Comparison of ENCODE assay signal across 26 cellular contexts in genomic region chr9:88342246-88342645, GRCh38. TPM values are rescaled to one million over a fixed set of nuclear protein-coding genes. Genes with fewer than 3 reads are reported as not detected.
DNase-seq lines count a peak whose midpoint lies in the region; ATAC-seq and TF ChIP-seq lines count a peak whose summit lies in the region.
"Had no signal": no experiment of that assay in that cellular context is flagged by ENCODE, and none has a peak within 500 bp of the region (broad histone marks: within the 10 kb centered on the region; RNA-seq: fewer than 3 reads in every experiment).

No MANE protein-coding gene starts in this region.

- ATAC-seq in left lobe of liver (no peak), HG03432 (IDR thresholded peaks at IDR 0.05; ENCODE audit: unreplicated experiment) (no peak), HG03521 (IDR thresholded peaks at IDR 0.05; ENCODE audit: unreplicated experiment) (no peak)
- ATAC-seq: HCT116, K562, PC-3, right cardiac atrium, upper lobe of right lung had no signal

- in situ Hi-C loops in astrocyte of the cerebellum (cut with HindIII; ENCODE audit: low sequenced_read_pairs), result no loop called here

- H2AFZ ChIP-seq in hepatocyte, result no peak overlapping the region

- no peak overlapping the region for H3K4me3 ChIP-seq in A673 (ENCODE audit: low read depth, low read length, poor library complexity, severe bottlenecking)
- no peak overlapping the region for H3K4me3 ChIP-seq in astrocyte of the cerebellum (ENCODE audit: low read depth, low read length)
- H3K4me3 ChIP-seq in hepatocyte, result no peak overlapping the region
- H3K4me3 ChIP-seq: K562, SJCRH30, upper lobe of right lung had no signal

- intact Hi-C loops in A673 (cut with micrococcal nuclease; ENCODE audit: unreplicated experiment), result no loop called here

- DNase-seq in A673 (ENCODE audit: low spot score), result peak; percentile 13
- peak; percentile 21 for DNase-seq in GM03348 (ENCODE audit: low spot score)
- peak; percentile 45 for DNase-seq in astrocyte of the cerebellum (ENCODE audit: low read depth)
- DNase-seq in hepatocyte (ENCODE audit: low spot score), result no peak
- DNase-seq in left lobe of liver (ENCODE audit: low spot score), result no peak
- no peak for DNase-seq in putamen (ENCODE audit: low spot score)
- DNase-seq: activated CD4-positive, alpha-beta T cell treated with anti-CD3 and anti-CD28 coated beads for 4 hours; activated naive CD4-positive, alpha-beta T cell treated with anti-CD3 and anti-CD28 coated beads for 36 hours; activated T-cell treated with anti-CD3 and anti-CD28 coated beads, Interleukin-2, amount 50 U/mL, for 48 hours; C1 segment of cervical spinal cord; effector memory CD4-positive, alpha-beta T cell; kidney glomerular epithelial cell; MV-4-11; naive B cell; NCI-H2029; NCI-H345; occipital lobe; PC-3; right cardiac atrium; SJCRH30; T-helper 1 cell; upper lobe of right lung had no signal

- H3K79me2 ChIP-seq in hepatocyte, result no peaks in the 10 kb centered on the region

- POLR2A ChIA-PET in A673 (lab: Charles Lee; ENCODE audit: low non-redundant PET), result no interaction called here

- TF ChIP-seq CTCF in A673 (conservative IDR thresholded peaks at IDR 0.05; ENCODE audit: low read depth, low read length), result no peak
- TF ChIP-seq CTCF in astrocyte of the cerebellum (IDR thresholded peaks at IDR 0.05; ENCODE audit: low read depth, low read length, missing control alignments), result no peak
- no peak for TF ChIP-seq CTCF in hepatocyte (IDR thresholded peaks at IDR 0.05; ENCODE audit: poor library complexity)

- H3K9me3 ChIP-seq in A673 (ENCODE audit: low read depth, low read length, poor library complexity, severe bottlenecking) (no peaks in the 10 kb centered on the region), hepatocyte (ENCODE audit: low read depth) (no peaks in the 10 kb centered on the region)
- H3K9me3 ChIP-seq: SJCRH30, upper lobe of right lung had no signal

- WGBS in hepatocyte (ENCODE audit: low lambda C conversion rate, missing lambda C conversion rate), result 75% methylated on average over 2 of the region's 2 CpGs

- no peaks in the 10 kb centered on the region for H4K20me1 ChIP-seq in hepatocyte (ENCODE audit: insufficient read depth, poor library complexity, severe bottlenecking)

- CTCF ChIA-PET in A673 (lab: Charles Lee), result no interaction called here

- no peak overlapping the region for H3K4me2 ChIP-seq in hepatocyte

- no peak overlapping the region for H3K27ac ChIP-seq in A673 (ENCODE audit: low read depth, low read length, poor library complexity, severe bottlenecking)
- peak overlapping the region; percentile 47 for H3K27ac ChIP-seq in hepatocyte
- H3K27ac ChIP-seq: SJCRH30, upper lobe of right lung had no signal

- H3K36me3 ChIP-seq in A673 (ENCODE audit: insufficient read depth, low read length, poor library complexity, severe bottlenecking), result no peaks in the 10 kb centered on the region
- H3K36me3 ChIP-seq in hepatocyte (replicated peaks; ENCODE audit: insufficient read depth, low read depth), result no peaks in the 10 kb centered on the region
- H3K36me3 ChIP-seq: SJCRH30, upper lobe of right lung had no signal

- H3K9me2 ChIP-seq in hepatocyte (replicated peaks; ENCODE audit: insufficient read depth), result no peaks in the 10 kb centered on the region

- no peaks in the 10 kb centered on the region for H3K4me1 ChIP-seq in A673 (ENCODE audit: insufficient read depth, low read length, poor library complexity, severe bottlenecking)
- H3K4me1 ChIP-seq in hepatocyte (ENCODE audit: insufficient read depth), result peaks cover 5% of the 10 kb centered on the region
- H3K4me1 ChIP-seq: upper lobe of right lung had no signal

- no TSS peak for BruUV-seq in A673 (replicated peaks; lab: Mats Ljungman, UMichigan)

- no peaks in the 10 kb centered on the region for H3K27me3 ChIP-seq in A673 (replicated peaks; ENCODE audit: insufficient read depth, low read depth, low read length, poor library complexity)
- no peaks in the 10 kb centered on the region for H3K27me3 ChIP-seq in hepatocyte
- H3K27me3 ChIP-seq: SJCRH30, upper lobe of right lung had no signal

RNA-seq across cellular contexts. Expression of gene SPIN1, which starts 46.0 kb away (rescaled TPM):
- total RNA-seq in A673 (2021) (157 and 164 TPM in 2 replicates), hepatocyte (119 and 145 TPM in 2 replicates), left lobe of liver (18.3 TPM)
- 46.7 and 59.8 TPM in 2 replicates for polyA plus RNA-seq in hepatocyte

Comparison
In these comparisons a context has a peak if more than half of its experiments do, and no peak if none do; other contexts are left out.
1. DNase-seq: peak in A673 (single experiment), GM03348 (single experiment) and astrocyte of the cerebellum (single experiment); none in hepatocyte (single experiment), left lobe of liver (single experiment) and putamen (single experiment).